Comparison of ENCODE assay signal across 35 cellular contexts in genomic region chr3:126974756-126975155, GRCh38.
"Had no signal": no experiment of that assay in that cellular context is flagged by ENCODE, and none has a peak within 500 bp of the region (broad histone marks: within the 10 kb centered on the region; RNA-seq: fewer than 3 reads in every experiment).

No MANE protein-coding gene starts in this region.

- H3K4me3 ChIP-seq: MG63 had no signal

- H3K27me3 ChIP-seq: MG63 had no signal

- DNase-seq: Karpas-422, Kasumi-1, MG63, MM.1S, MV-4-11, NCI-H1048, NCI-H1092, NCI-H1092 treated with DMSO at 0.1 percent for 48 hours, NCI-H1105, NCI-H1105 treated with DMSO at 0.1 percent for 48 hours, NCI-H1417, NCI-H1417 treated with DMSO at 0.1 percent for 48 hours, NCI-H1436, NCI-H1436 treated with DMSO at 0.1 percent for 48 hours, NCI-H146, NCI-H1694, NCI-H1694 treated with DMSO at 0.1 percent for 48 hours, NCI-H187, NCI-H187 treated with DMSO at 0.1 percent for 48 hours, NCI-H1930, NCI-H2029, NCI-H2029 treated with DMSO at 0.1 percent for 48 hours, NCI-H2081, NCI-H2081 treated with DMSO at 0.1 percent for 48 hours, NCI-H2107, NCI-H2171, NCI-H2171 treated with DMSO at 0.1 percent for 48 hours, NCI-H2227 treated with DMSO at 0.1 percent for 48 hours, NCI-H226, NCI-H345, NCI-H446, NCI-H446 treated with DMSO at 0.1 percent for 48 hours, NCI-H510A, NCI-H510A treated with DMSO at 0.1 percent for 48 hours, NCI-H524 had no signal

- H3K36me3 ChIP-seq: MG63 had no signal
